In the genomic region with DNA sequence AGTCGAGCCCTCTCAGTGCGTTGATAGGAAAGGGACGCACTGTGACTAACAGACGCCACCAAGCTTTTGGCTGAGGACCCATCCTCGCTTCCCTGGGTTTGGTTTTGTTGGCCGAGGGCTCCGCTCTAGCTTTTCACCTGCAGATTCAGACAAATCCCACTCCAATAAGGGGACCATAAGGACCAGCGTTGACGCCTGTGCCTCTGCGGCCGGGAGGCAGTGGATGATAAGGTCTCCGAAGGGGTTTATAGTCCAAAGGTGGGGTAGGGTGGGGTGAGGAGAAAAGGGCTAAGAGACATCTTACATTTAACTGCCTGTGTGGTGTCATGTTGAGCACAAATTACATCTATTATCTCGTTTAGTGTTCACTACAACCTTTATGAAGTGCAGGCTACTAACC, we compare ENCODE assay signal across 8 cellular contexts. TPM values are rescaled to one million over a fixed set of nuclear protein-coding genes. Genes with fewer than 3 reads are reported as not detected.
DNase-seq lines count a peak whose midpoint lies in the region; ATAC-seq lines count a peak whose summit lies in the region.

No MANE protein-coding gene starts in this region.

- H3K27ac ChIP-seq in layer of hippocampus (ENCODE audit: low read depth, low read length) (peak overlapping the region; percentile 54), temporal lobe (ENCODE audit: low read depth, low read length) (peak overlapping the region; percentile 7)

- H3K27me3 ChIP-seq in layer of hippocampus (ENCODE audit: control insufficient read depth, insufficient read depth, low read length) = no peaks in the 10 kb centered on the region

- H3K4me1 Mint-ChIP-seq in activated CD4-positive, alpha-beta T cell treated with anti-CD3 and anti-CD28 coated beads, Interleukin-2, amount 10 ng/mL, durations not matched to agents 24 days and 14 days = peaks cover 34% of the 10 kb centered on the region
- H3K4me1 Mint-ChIP-seq in activated naive CD8-positive, alpha-beta T cell treated with anti-CD3 and anti-CD28 coated beads for 36 hours = peaks cover 45% of the 10 kb centered on the region

- peak overlapping the region; percentile 97 for H3K4me3 Mint-ChIP-seq in activated CD4-positive, alpha-beta T cell treated with anti-CD3 and anti-CD28 coated beads, Interleukin-2, amount 10 ng/mL, durations not matched to agents 24 days and 14 days
- peak overlapping the region; percentile 94 for H3K4me3 Mint-ChIP-seq in activated naive CD8-positive, alpha-beta T cell treated with anti-CD3 and anti-CD28 coated beads for 36 hours

- peak overlapping the region; percentile 83 for H3K27ac Mint-ChIP-seq in activated CD4-positive, alpha-beta T cell treated with anti-CD3 and anti-CD28 coated beads, Interleukin-2, amount 10 ng/mL, durations not matched to agents 24 days and 14 days
- H3K27ac Mint-ChIP-seq in activated naive CD8-positive, alpha-beta T cell treated with anti-CD3 and anti-CD28 coated beads for 36 hours = peak overlapping the region; percentile 89

- H3K9me3 Mint-ChIP-seq in activated CD4-positive, alpha-beta T cell treated with anti-CD3 and anti-CD28 coated beads, Interleukin-2, amount 10 ng/mL, durations not matched to agents 24 days and 14 days = no peaks in the 10 kb centered on the region
- no peaks in the 10 kb centered on the region for H3K9me3 Mint-ChIP-seq in activated naive CD8-positive, alpha-beta T cell treated with anti-CD3 and anti-CD28 coated beads for 36 hours

- H3K27me3 Mint-ChIP-seq in activated CD4-positive, alpha-beta T cell treated with anti-CD3 and anti-CD28 coated beads, Interleukin-2, amount 10 ng/mL, durations not matched to agents 24 days and 14 days = no peaks in the 10 kb centered on the region
- no peaks in the 10 kb centered on the region for H3K27me3 Mint-ChIP-seq in activated naive CD8-positive, alpha-beta T cell treated with anti-CD3 and anti-CD28 coated beads for 36 hours

- no peak for ATAC-seq in HG03469 (IDR thresholded peaks at IDR 0.05; ENCODE audit: unreplicated experiment)
- ATAC-seq in GM21737 (IDR thresholded peaks at IDR 0.05; ENCODE audit: unreplicated experiment) = no peak

- no peak for DNase-seq in activated CD4-positive, alpha-beta T cell treated with anti-CD3 and anti-CD28 coated beads, Interleukin-2, amount 10 ng/mL, durations not matched to agents 24 days and 14 days
- DNase-seq in activated CD4-positive, alpha-beta T cell treated with anti-CD3 and anti-CD28 coated beads for 48 hours = no peak
- no peak for DNase-seq in activated naive CD8-positive, alpha-beta T cell treated with anti-CD3 and anti-CD28 coated beads for 36 hours
- DNase-seq in germinal center (ENCODE audit: low spot score) = no peak

- intact Hi-C loops in activated CD4-positive, alpha-beta T cell treated with anti-CD3 and anti-CD28 coated beads, Interleukin-2, amount 10 ng/mL, durations not matched to agents 24 days and 14 days (cut with micrococcal nuclease) = loop anchor here (2.0 kb wide), 1 partner anchor 77 kb away; a partner anchor contains a TSS

- peaks cover 9% of the 10 kb centered on the region for H3K36me3 Mint-ChIP-seq in activated CD4-positive, alpha-beta T cell treated with anti-CD3 and anti-CD28 coated beads, Interleukin-2, amount 10 ng/mL, durations not matched to agents 24 days and 14 days (ENCODE audit: low read depth)
- H3K36me3 Mint-ChIP-seq in activated naive CD8-positive, alpha-beta T cell treated with anti-CD3 and anti-CD28 coated beads for 36 hours = peaks cover 11% of the 10 kb centered on the region

RNA-seq across cellular contexts. Expression of a gene that starts 0.8 kb away (rescaled TPM):
- 20.7 and 21.6 TPM in 2 replicates for total RNA-seq in activated CD4-positive, alpha-beta T cell treated with anti-CD3 and anti-CD28 coated beads, Interleukin-2, amount 10 ng/mL, durations not matched to agents 24 days and 14 days
- 10 to 100 TPM; 19.1 to 19.6 TPM for total RNA-seq in activated naive CD8-positive, alpha-beta T cell treated with anti-CD3 and anti-CD28 coated beads for 36 hours
- 10.6 TPM for total RNA-seq in temporal lobe

RNA-seq across cellular contexts. Expression of a gene that starts 3.2 kb away (rescaled TPM):
- 57.4 and 58.2 TPM in 2 replicates for total RNA-seq in activated CD4-positive, alpha-beta T cell treated with anti-CD3 and anti-CD28 coated beads, Interleukin-2, amount 10 ng/mL, durations not matched to agents 24 days and 14 days
- total RNA-seq in activated naive CD8-positive, alpha-beta T cell treated with anti-CD3 and anti-CD28 coated beads for 36 hours = 100 to 1,000 TPM; 102 to 103 TPM
- 21.4 TPM for total RNA-seq in temporal lobe

RNA-seq across cellular contexts. Expression of a gene that starts 25.7 kb away (rescaled TPM):
- total RNA-seq in activated CD4-positive, alpha-beta T cell treated with anti-CD3 and anti-CD28 coated beads, Interleukin-2, amount 10 ng/mL, durations not matched to agents 24 days and 14 days = 0.40 and 0.52 TPM in 2 replicates
- total RNA-seq in activated naive CD8-positive, alpha-beta T cell treated with anti-CD3 and anti-CD28 coated beads for 36 hours = not detected
- 1.2 TPM for total RNA-seq in temporal lobe

RNA-seq across cellular contexts. Expression of a gene that starts 45.3 kb away (rescaled TPM):
- total RNA-seq in activated CD4-positive, alpha-beta T cell treated with anti-CD3 and anti-CD28 coated beads, Interleukin-2, amount 10 ng/mL, durations not matched to agents 24 days and 14 days = 18.8 and 25.1 TPM in 2 replicates
- 10 to 100 TPM; 28.5 to 30.6 TPM for total RNA-seq in activated naive CD8-positive, alpha-beta T cell treated with anti-CD3 and anti-CD28 coated beads for 36 hours
- total RNA-seq in temporal lobe = 5.9 TPM
